9 cellular contexts compared by ENCODE assay signal in the genomic region with DNA sequence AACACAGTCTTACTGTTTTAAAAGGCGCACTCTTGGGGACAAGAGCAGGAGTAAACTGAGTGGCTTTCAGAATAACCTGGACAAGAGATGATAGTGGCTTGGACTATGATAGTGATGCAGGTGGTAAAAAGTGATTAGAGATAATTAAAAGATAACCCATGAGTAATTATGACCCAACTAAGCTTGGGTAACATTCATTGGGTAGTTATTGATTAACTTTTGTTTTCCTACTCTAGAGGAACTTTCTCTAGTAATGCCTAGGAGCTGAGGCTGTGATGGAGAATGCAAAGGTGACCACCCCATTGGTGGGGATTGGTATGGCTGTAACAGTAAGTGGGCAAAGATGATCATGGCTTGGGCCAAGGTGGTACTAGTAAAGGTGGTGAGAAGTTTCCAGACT.
"Had no signal": no experiment of that assay in that cellular context is flagged by ENCODE, and none has a peak within 500 bp of the region (broad histone marks: within the 10 kb centered on the region; RNA-seq: fewer than 3 reads in every experiment).

No MANE protein-coding gene starts in this region.

- FAIRE-seq: H1, H54, HTR-8/SVneo had no signal

- H3K4me3 ChIP-seq: GM23248 had no signal

- H3K27ac ChIP-seq: GM23248, KMS-11 had no signal

- DNase-seq: GM23248, H9, HCEC 1CT, HFFc6, KBM-7 had no signal
